20 cellular contexts compared by ENCODE assay signal in genomic region chr7:155418304-155418703, GRCh38. TPM values are rescaled to one million over a fixed set of nuclear protein-coding genes. Genes with fewer than 3 reads are reported as not detected.
"Had no signal": no experiment of that assay in that cellular context is flagged by ENCODE, and none has a peak within 500 bp of the region (broad histone marks: within the 10 kb centered on the region; RNA-seq: fewer than 3 reads in every experiment).

No MANE protein-coding gene starts in this region.

- H3K27ac ChIP-seq: HL-60, RWPE1 had no signal

- DNase-seq: KBM-7, NCI-H1092 treated with DMSO at 0.1 percent for 48 hours, NCI-H1436, NCI-H1694, NCI-H187 treated with DMSO at 0.1 percent for 48 hours, NCI-H2029 treated with DMSO at 0.1 percent for 48 hours, NCI-H2171 treated with DMSO at 0.1 percent for 48 hours, NCI-H345, NCI-H446 treated with DMSO at 0.1 percent for 48 hours, NCI-H510A treated with DMSO at 0.1 percent for 48 hours, NCI-H69, NCI-H774, SHP77, SK-N-SH, SW 1271, T-cell had no signal

- H3K9me3 ChIP-seq: SK-N-SH had no signal

- H3K4me2 ChIP-seq: SK-N-SH had no signal

- H3K9ac ChIP-seq: SK-N-SH had no signal

- ATAC-seq: T-cell had no signal

RNA-seq across cellular contexts. Expression of gene EN2, which starts 39.6 kb away (rescaled TPM):
- total RNA-seq: MCF 10A, T-cell had no signal
- polyA plus RNA-seq: IgD-negative memory B cell had no signal
